Comparison of ENCODE assay signal across 15 cellular contexts in genomic region chr2:53641290-53641689, GRCh38.
DNase-seq lines count a peak whose midpoint lies in the region; ATAC-seq and TF ChIP-seq lines count a peak whose summit lies in the region.
"Had no signal": no experiment of that assay in that cellular context is flagged by ENCODE, and none has a peak within 500 bp of the region (broad histone marks: within the 10 kb centered on the region; RNA-seq: fewer than 3 reads in every experiment).

No MANE protein-coding gene starts in this region.

- no peak overlapping the region for H2AFZ ChIP-seq in neural progenitor cell (replicated peaks)

- H3K9me3 Mint-ChIP-seq in neural progenitor cell: no peaks in the 10 kb centered on the region
- peaks cover 0 to 4% (median 0%) of the 10 kb centered on the region in 9 donors for H3K9me3 Mint-ChIP-seq in naive thymus-derived CD8-positive, alpha-beta T cell

- H3K36me3 Mint-ChIP-seq in neural progenitor cell: no peaks in the 10 kb centered on the region
- H3K36me3 Mint-ChIP-seq in naive thymus-derived CD8-positive, alpha-beta T cell: no peaks in the 10 kb centered on the region
- H3K36me3 Mint-ChIP-seq: CD4-positive, CD25-positive, alpha-beta regulatory T cell had no signal

- H3K4me3 ChIP-seq in H7 (ENCODE audit: insufficient read depth, low read depth, low read length): no peak overlapping the region
- H3K4me3 ChIP-seq in NT2/D1 (ENCODE audit: insufficient read length, low read depth): no peak overlapping the region
- peak overlapping the region; percentile 10 for H3K4me3 ChIP-seq in iPS-15b (ENCODE audit: low read depth, low read length)
- H3K4me3 ChIP-seq in neural progenitor cell: peak overlapping the region; percentile 9
- H3K4me3 ChIP-seq: BLaER1 treated with 17β-estradiol and CSF1 and Interleukin-3, amounts not matched to agents 10 nM and 100 nM had no signal

- H3K9me3 ChIP-seq in NT2/D1 (ENCODE audit: insufficient read depth, low read length): no peaks in the 10 kb centered on the region
- no peaks in the 10 kb centered on the region for H3K9me3 ChIP-seq in iPS-15b (ENCODE audit: control insufficient read depth, insufficient read depth, low read length)
- no peaks in the 10 kb centered on the region for H3K9me3 ChIP-seq in neural progenitor cell (ENCODE audit: low read depth)
- H3K9me3 ChIP-seq: BLaER1 treated with 17β-estradiol and CSF1 and Interleukin-3, amounts not matched to agents 10 nM and 100 nM had no signal

- DNase-seq in H7 (peak; percentile 46), NT2/D1 (ENCODE audit: low read depth, low spot score) (peak; percentile 22), neural progenitor cell (ENCODE audit: low spot score) (peak; percentile 64), mucosa of gallbladder (ENCODE audit: low spot score) (no peak)
- DNase-seq in naive thymus-derived CD8-positive, alpha-beta T cell: no peak
- DNase-seq: 8988T; CD4-positive, CD25-positive, alpha-beta regulatory T cell; DMS53; GF-D8; HCEC 1CT; HFFc6 had no signal

- H3K9ac ChIP-seq in NT2/D1 (ENCODE audit: insufficient read length, low read depth) (no peak overlapping the region), iPS-15b (ENCODE audit: low read depth, low read length) (no peak overlapping the region), neural progenitor cell (no peak overlapping the region)
- H3K9ac ChIP-seq: BLaER1 treated with 17β-estradiol and CSF1 and Interleukin-3, amounts not matched to agents 10 nM and 100 nM had no signal

- H3K4me2 ChIP-seq in neural progenitor cell: peak overlapping the region; percentile 66
- H3K4me2 ChIP-seq: BLaER1 treated with 17β-estradiol and CSF1 and Interleukin-3, amounts not matched to agents 10 nM and 100 nM had no signal

- H3K27me3 ChIP-seq in H7 (ENCODE audit: control insufficient read depth, insufficient read depth, low read length) (no peaks in the 10 kb centered on the region), NT2/D1 (ENCODE audit: insufficient read depth, insufficient read length) (no peaks in the 10 kb centered on the region), iPS-15b (ENCODE audit: control insufficient read depth, insufficient read depth, low read length) (no peaks in the 10 kb centered on the region), neural progenitor cell (no peaks in the 10 kb centered on the region)
- H3K27me3 ChIP-seq: BLaER1 treated with 17β-estradiol and CSF1 and Interleukin-3, amounts not matched to agents 10 nM and 100 nM had no signal

- no peaks in the 10 kb centered on the region for H3F3A ChIP-seq in neural progenitor cell (ENCODE audit: low read depth)

- H3K36me3 ChIP-seq in H7 (replicated peaks; ENCODE audit: control insufficient read depth, insufficient read depth, low read length) (no peaks in the 10 kb centered on the region), NT2/D1 (ENCODE audit: insufficient read depth, insufficient read length, low read length) (no peaks in the 10 kb centered on the region), iPS-15b (ENCODE audit: control insufficient read depth, insufficient read depth, low read length) (no peaks in the 10 kb centered on the region), neural progenitor cell (no peaks in the 10 kb centered on the region)
- H3K36me3 ChIP-seq: BLaER1 treated with 17β-estradiol and CSF1 and Interleukin-3, amounts not matched to agents 10 nM and 100 nM had no signal

- ATAC-seq in HG02981 (IDR thresholded peaks at IDR 0.05; ENCODE audit: unreplicated experiment): no peak
- ATAC-seq in naive thymus-derived CD8-positive, alpha-beta T cell: no peak
- ATAC-seq: HepG2 had no signal

- H3K4me1 Mint-ChIP-seq in neural progenitor cell: no peaks in the 10 kb centered on the region
- no peaks in the 10 kb centered on the region for H3K4me1 Mint-ChIP-seq in naive thymus-derived CD8-positive, alpha-beta T cell
- H3K4me1 Mint-ChIP-seq: CD4-positive, CD25-positive, alpha-beta regulatory T cell had no signal

- no peak overlapping the region for H3K27ac ChIP-seq in neural progenitor cell
- H3K27ac ChIP-seq: BLaER1 treated with 17β-estradiol and CSF1 and Interleukin-3, amounts not matched to agents 10 nM and 100 nM had no signal

- no peak overlapping the region for H3K4me3 Mint-ChIP-seq in neural progenitor cell
- no peak overlapping the region for H3K4me3 Mint-ChIP-seq in naive thymus-derived CD8-positive, alpha-beta T cell
- H3K4me3 Mint-ChIP-seq: CD4-positive, CD25-positive, alpha-beta regulatory T cell; HFFc6 had no signal

- POLR2A ChIA-PET in naive thymus-derived CD8-positive, alpha-beta T cell (lab: Charles Lee): no interaction called here

- no peaks in the 10 kb centered on the region for H3K79me2 ChIP-seq in neural progenitor cell (ENCODE audit: low read depth)

- no peaks in the 10 kb centered on the region for H3K27me3 Mint-ChIP-seq in neural progenitor cell (ENCODE audit: insufficient read depth, low read depth)
- peaks cover 0 to 7% (median 2%) of the 10 kb centered on the region in 5 donors for H3K27me3 Mint-ChIP-seq in naive thymus-derived CD8-positive, alpha-beta T cell

- no peaks in the 10 kb centered on the region for H3K4me1 ChIP-seq in NT2/D1 (ENCODE audit: insufficient read depth, insufficient read length)
- peaks cover 12% of the 10 kb centered on the region for H3K4me1 ChIP-seq in iPS-15b (ENCODE audit: control insufficient read depth, insufficient read depth, low read length)
- H3K4me1 ChIP-seq in neural progenitor cell: peaks cover 14% of the 10 kb centered on the region
- H3K4me1 ChIP-seq: BLaER1 treated with 17β-estradiol and CSF1 and Interleukin-3, amounts not matched to agents 10 nM and 100 nM had no signal

- no peaks in the 10 kb centered on the region for H4K20me1 ChIP-seq in neural progenitor cell (ENCODE audit: low read depth)
- H4K20me1 ChIP-seq: BLaER1 treated with 17β-estradiol and CSF1 and Interleukin-3, amounts not matched to agents 10 nM and 100 nM had no signal

- no peak for TF ChIP-seq CTCF in neural progenitor cell (IDR thresholded peaks at IDR 0.05)

- H3K27ac Mint-ChIP-seq in neural progenitor cell: no peak overlapping the region
- H3K27ac Mint-ChIP-seq in naive thymus-derived CD8-positive, alpha-beta T cell: no peak overlapping the region
- H3K27ac Mint-ChIP-seq: CD4-positive, CD25-positive, alpha-beta regulatory T cell; HFFc6 had no signal

Comparison
In these comparisons a context has a peak if more than half of its experiments do, and no peak if none do; other contexts are left out.
1. DNase-seq: peak in H7 (single experiment), NT2/D1 (single experiment) and neural progenitor cell (single experiment); none in naive thymus-derived CD8-positive, alpha-beta T cell (0 of 10) and mucosa of gallbladder (single experiment).
2. H3K4me3 ChIP-seq: peak in iPS-15b (single experiment) and neural progenitor cell (single experiment); none in H7 (single experiment) and NT2/D1 (single experiment).